Comparison of ENCODE assay signal across 8 cellular contexts in the genomic region with DNA sequence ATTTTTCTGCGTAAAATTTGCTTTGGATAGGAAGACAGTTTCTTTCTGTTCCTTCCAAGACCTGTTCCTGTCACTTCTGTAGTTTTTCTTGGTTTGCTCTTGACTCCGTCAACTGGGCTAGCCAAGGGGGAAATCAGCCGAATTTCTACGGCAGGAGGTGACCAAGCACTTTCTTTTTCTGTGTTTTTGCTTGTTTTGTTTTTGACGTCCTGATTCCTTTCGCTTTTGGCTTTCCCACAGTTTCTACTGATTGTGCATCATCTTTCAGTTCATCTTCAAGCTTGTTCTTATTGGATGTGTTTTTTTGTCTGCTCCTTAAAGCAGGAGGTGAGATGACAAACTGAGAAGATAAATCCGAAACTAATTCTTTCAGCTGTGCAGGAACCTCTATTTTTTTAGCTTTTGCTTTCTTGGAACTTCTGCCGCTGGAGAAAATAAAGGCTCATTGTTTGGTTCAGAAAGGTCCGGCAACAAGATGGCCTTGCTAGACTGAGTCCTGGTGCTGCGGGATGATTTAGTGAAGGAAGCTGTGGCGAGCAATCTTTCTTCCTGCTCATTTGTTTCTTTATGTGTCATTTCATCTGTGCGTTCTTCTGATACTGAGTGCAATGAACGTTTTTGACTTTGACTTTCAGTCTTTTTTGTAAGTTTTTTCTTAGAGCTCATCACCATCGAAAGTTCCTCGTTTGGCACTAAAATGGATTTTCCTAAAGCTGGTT.
DNase-seq lines count a peak whose midpoint lies in the region; ATAC-seq and TF ChIP-seq lines count a peak whose summit lies in the region.
"Not testable (repeated sequence)": the region's sequence is repeated elsewhere in the genome, so short reads cannot be mapped to it uniquely, and the experiment has no call there.

No MANE protein-coding gene starts in this region.

- not testable (repeated sequence) for TF ChIP-seq POLR2A in GM18505 (IDR thresholded peaks at IDR 0.05; ENCODE audit: borderline replicate concordance, extremely low read depth, insufficient read depth, insufficient read length)

- peaks cover 32% of the 10 kb centered on the region for H3K27me3 Mint-ChIP-seq in activated T-cell treated with anti-CD3 and anti-CD28 coated beads, Interleukin-2, amount 50 U/mL, for 4 hours (ENCODE audit: low read depth)

- peak; percentile 66 for ATAC-seq in GM18505 (IDR thresholded peaks at IDR 0.05; ENCODE audit: unreplicated experiment)
- peak; percentile 59 for ATAC-seq in GM19467 (IDR thresholded peaks at IDR 0.05; ENCODE audit: unreplicated experiment)
- ATAC-seq in HG02678 (IDR thresholded peaks at IDR 0.05; ENCODE audit: unreplicated experiment): peak; percentile 66
- peak; percentile 57 for ATAC-seq in HG03460 (IDR thresholded peaks at IDR 0.05; ENCODE audit: unreplicated experiment)
- peak; percentile 30; the same call in 1 of the 2 replicates for ATAC-seq in Panc1
- ATAC-seq in activated T-cell treated with anti-CD3 and anti-CD28 coated beads, Interleukin-2, amount 50 U/mL, for 4 hours: peak; percentile 37 to 52
- ATAC-seq in lower lobe of right lung: not testable (repeated sequence)

- in situ Hi-C loops in Panc1 (cut with HindIII; ENCODE audit: low pct_unique_long_range_greater_than_20kb, low sequenced_read_pairs): not testable (repeated sequence)

- intact Hi-C loops in Panc1 (cut with micrococcal nuclease; ENCODE audit: unreplicated experiment); lower lobe of right lung (cut with DNase I): not testable (repeated sequence)

- H3K27ac ChIP-seq in ACC112 (ENCODE audit: low read depth, low read length); Panc1 (ENCODE audit: low read length); lower lobe of right lung: not testable (repeated sequence)

- not testable (repeated sequence) for TF ChIP-seq CTCF in Panc1 (IDR thresholded peaks at IDR 0.05); lower lobe of right lung (IDR thresholded peaks at IDR 0.05)

- not testable (repeated sequence) for H3K36me3 ChIP-seq in ACC112 (ENCODE audit: insufficient read depth, low read length); Panc1 (ENCODE audit: control insufficient read depth, insufficient read depth, low read length); lower lobe of right lung

- CTCF ChIA-PET in Panc1 (lab: Charles Lee): not testable (repeated sequence)

- H3K4me1 ChIP-seq in ACC112 (ENCODE audit: control insufficient read depth, insufficient read depth, low read length, unreplicated experiment); Panc1 (ENCODE audit: control insufficient read depth, insufficient read depth, low read length); lower lobe of right lung: not testable (repeated sequence)

- peak overlapping the region; percentile 72 for H3K4me3 Mint-ChIP-seq in activated T-cell treated with anti-CD3 and anti-CD28 coated beads, Interleukin-2, amount 50 U/mL, for 4 hours

- peaks cover 46% of the 10 kb centered on the region for H3K27me3 ChIP-seq in ACC112 (ENCODE audit: insufficient read depth, low read length)
- not testable (repeated sequence) for H3K27me3 ChIP-seq in Panc1 (ENCODE audit: control insufficient read depth, insufficient read depth, low read length); lower lobe of right lung (ENCODE audit: low read depth)

- not testable (repeated sequence) for H3K9me3 Mint-ChIP-seq in activated T-cell treated with anti-CD3 and anti-CD28 coated beads, Interleukin-2, amount 50 U/mL, for 4 hours

- BruUV-seq in Panc1 (replicated peaks; lab: Mats Ljungman, UMichigan): not testable (repeated sequence)

- peak overlapping the region; percentile 60 for H2AFZ ChIP-seq in ACC112 (ENCODE audit: low read length, unreplicated experiment)

- not testable (repeated sequence) for DNase-seq in Panc1 (ENCODE audit: low read depth, low spot score); activated T-cell treated with anti-CD3 and anti-CD28 coated beads, Interleukin-2, amount 50 U/mL, for 4 hours; lower lobe of right lung

- H3K4me3 ChIP-seq in ACC112 (ENCODE audit: low read depth, low read length) (peak overlapping the region; percentile 73), Panc1 (ENCODE audit: low read depth in 2 of 2, low read length in 2 of 2) (peak overlapping the region; percentile 29 to 44), lower lobe of right lung (peak overlapping the region; percentile 6)

- H3K4me1 Mint-ChIP-seq in activated T-cell treated with anti-CD3 and anti-CD28 coated beads, Interleukin-2, amount 50 U/mL, for 4 hours (ENCODE audit: low read depth): not testable (repeated sequence)

- H3K79me2 ChIP-seq in ACC112 (ENCODE audit: control insufficient read depth, insufficient read depth, low read length, unreplicated experiment): not testable (repeated sequence)

- POLR2A ChIA-PET in Panc1 (lab: Charles Lee): not testable (repeated sequence)

- not testable (repeated sequence) for H3K9me3 ChIP-seq in Panc1 (ENCODE audit: control insufficient read depth, insufficient read depth, low read depth, low read length); lower lobe of right lung

- H3K36me3 Mint-ChIP-seq in activated T-cell treated with anti-CD3 and anti-CD28 coated beads, Interleukin-2, amount 50 U/mL, for 4 hours (ENCODE audit: insufficient read depth): not testable (repeated sequence)

Comparison
In these comparisons a context has a peak if more than half of its experiments do, and no peak if none do; other contexts are left out.
1. H3K4me3 ChIP-seq: peak in every context shown above with its lines; median percentile 73 in ACC112; 36 in Panc1; 6 in lower lobe of right lung.